ENCODE assay signal across 2 cellular contexts in genomic region chr11:34513674-34513995, GRCh38.
TF ChIP-seq lines count a peak whose summit lies in the region.

ELF5 (minus strand) TSS chr11:34513794; CDS start chr11:34505749, 8,045 bp downstream.

TF ChIP-seq in HepG2, 621 proteins besides CTCF, POLR2A, EP300 and RAD21 (continues in another document):
- TF ChIP-seq ZNF205 (CRISPR knock-in tag; IDR thresholded peaks at IDR 0.05) (no peak), ZNF850 (CRISPR knock-in tag; conservative IDR thresholded peaks at IDR 0.05) (no peak), CREB3 (CRISPR knock-in tag; IDR thresholded peaks at IDR 0.05) (no peak), ZBTB34 (CRISPR knock-in tag; IDR thresholded peaks at IDR 0.05) (no peak), PHF5A (CRISPR knock-in tag; IDR thresholded peaks at IDR 0.05; ENCODE audit: low read depth, unreplicated experiment) (no peak), PATZ1 (CRISPR knock-in tag; IDR thresholded peaks at IDR 0.05) (peak; percentile 41; the same call in 1 of the 2 replicates), MXD3 (CRISPR knock-in tag; IDR thresholded peaks at IDR 0.05) (no peak), ZBTB42 (CRISPR knock-in tag; IDR thresholded peaks at IDR 0.05) (no peak), ZNF331 (CRISPR knock-in tag; IDR thresholded peaks at IDR 0.05) (0 out of 2 replicates have a peak, but pooled peaks have one; percentile 4), TBL1XR1 (IDR thresholded peaks at IDR 0.05; ENCODE audit: borderline replicate concordance, low read length, partially characterized antibody) (no peak), RXRB (CRISPR knock-in tag; IDR thresholded peaks at IDR 0.05; ENCODE audit: borderline replicate concordance) (peak; percentile 27; the same call in 1 of the 2 replicates), ZNF891 (CRISPR knock-in tag; IDR thresholded peaks at IDR 0.05) (0 out of 2 replicates have a peak, but pooled peaks have one; percentile 42), ZBTB4 (CRISPR knock-in tag; IDR thresholded peaks at IDR 0.05; ENCODE audit: borderline replicate concordance) (no peak), ZNF234 (CRISPR knock-in tag; conservative IDR thresholded peaks at IDR 0.05) (no peak), SP4 (CRISPR knock-in tag; IDR thresholded peaks at IDR 0.05) (0 out of 2 replicates have a peak, but pooled peaks have one; percentile 19), USF2 (IDR thresholded peaks at IDR 0.05; ENCODE audit: low read depth, low read length) (no peak), USF2 (CRISPR knock-in tag; IDR thresholded peaks at IDR 0.05; ENCODE audit: borderline replicate concordance) (no peak), ZFP90 (CRISPR knock-in tag; IDR thresholded peaks at IDR 0.05; ENCODE audit: borderline replicate concordance) (no peak), KDM5B (CRISPR knock-in tag; IDR thresholded peaks at IDR 0.05; ENCODE audit: borderline replicate concordance) (no peak)

TF ChIP-seq in K562, 482 proteins besides CTCF, POLR2A, EP300 and RAD21:
- TF ChIP-seq ZNF408 (CRISPR knock-in tag; IDR thresholded peaks at IDR 0.05; ENCODE audit: low read depth) (no peak), ZMIZ1 (IDR thresholded peaks at IDR 0.05; ENCODE audit: low read depth in 2 of 2, low read length in 2 of 2) (no peak), MTF1 (CRISPR knock-in tag; IDR thresholded peaks at IDR 0.05; ENCODE audit: borderline replicate concordance) (no peak), SP2 (IDR thresholded peaks at IDR 0.05; ENCODE audit: extremely low read depth, low read depth, low read length, poor library complexity, severe bottlenecking) (no peak), SMARCA4 (IDR thresholded peaks at IDR 0.05) (no peak), IRF1 (CRISPR knock-in tag; IDR thresholded peaks at IDR 0.05; ENCODE audit: borderline replicate concordance) (no peak), NKRF (IDR thresholded peaks at IDR 0.05; ENCODE audit: borderline replicate concordance) (no peak), TOE1 (IDR thresholded peaks at IDR 0.05; ENCODE audit: borderline replicate concordance) (no peak), TOE1 (CRISPR knock-in tag; IDR thresholded peaks at IDR 0.05; ENCODE audit: borderline replicate concordance, low read depth) (no peak), KLF6 (CRISPR knock-in tag; IDR thresholded peaks at IDR 0.05; ENCODE audit: borderline replicate concordance) (no peak), JUND (IDR thresholded peaks at IDR 0.05; ENCODE audit: borderline replicate concordance, low read depth, low read length) (no peak), JUND (tag; IDR thresholded peaks at IDR 0.05; ENCODE audit: borderline replicate concordance, low read depth, low read length) (no peak), ZNF707 (CRISPR knock-in tag; conservative IDR thresholded peaks at IDR 0.05) (no peak)
